Comparison of ENCODE assay signal across 8 cellular contexts in genomic region chr3:72892081-72892763, GRCh38. TPM values are rescaled to one million over a fixed set of nuclear protein-coding genes. Genes with fewer than 3 reads are reported as not detected.
DNase-seq lines count a peak whose midpoint lies in the region; ATAC-seq and TF ChIP-seq lines count a peak whose summit lies in the region.
"Had no signal": no experiment of that assay in that cellular context is flagged by ENCODE, and none has a peak within 500 bp of the region (broad histone marks: within the 10 kb centered on the region; RNA-seq: fewer than 3 reads in every experiment).

No MANE protein-coding gene starts in this region.

- H3K27me3 ChIP-seq in hepatocyte (no peaks in the 10 kb centered on the region), suprapubic skin (peaks cover 3% of the 10 kb centered on the region), spleen (replicated peaks in 1 of 7) (peaks cover 0 to 92% (median 15%) of the 10 kb centered on the region in 7 donors)

- H3K9me2 ChIP-seq in hepatocyte (replicated peaks; ENCODE audit: insufficient read depth) = no peaks in the 10 kb centered on the region

- H3K36me3 ChIP-seq in KOPT-K1 (ENCODE audit: insufficient read depth, low read length) = peaks cover 36% of the 10 kb centered on the region
- H3K36me3 ChIP-seq in hepatocyte (replicated peaks; ENCODE audit: insufficient read depth, low read depth) = no peaks in the 10 kb centered on the region
- H3K36me3 ChIP-seq in suprapubic skin = no peaks in the 10 kb centered on the region
- no peaks in the 10 kb centered on the region for H3K36me3 ChIP-seq in spleen

- peak overlapping the region; percentile 81 for H3K4me2 ChIP-seq in hepatocyte

- H3K4me3 ChIP-seq in hepatocyte = no peak overlapping the region
- no peak overlapping the region for H3K4me3 ChIP-seq in suprapubic skin
- no peak overlapping the region for H3K4me3 ChIP-seq in spleen

- TF ChIP-seq CTCF in brain (conservative IDR thresholded peaks at IDR 0.05) = no peak
- TF ChIP-seq CTCF in hepatocyte (IDR thresholded peaks at IDR 0.05; ENCODE audit: poor library complexity) = no peak
- TF ChIP-seq CTCF in suprapubic skin (IDR thresholded peaks at IDR 0.05) = no peak
- no peak for TF ChIP-seq CTCF in spleen (IDR thresholded peaks at IDR 0.05 in 8 of 11, conservative IDR thresholded peaks at IDR 0.05 in 3 of 11)

- H2AFZ ChIP-seq in hepatocyte = no peak overlapping the region

- no peak for TF ChIP-seq POLR2A in suprapubic skin (IDR thresholded peaks at IDR 0.05)
- no peak for TF ChIP-seq POLR2A in spleen (IDR thresholded peaks at IDR 0.05)

- no peak for ATAC-seq in GM21390 (IDR thresholded peaks at IDR 0.05; ENCODE audit: unreplicated experiment)
- ATAC-seq in GM19467 (IDR thresholded peaks at IDR 0.05; ENCODE audit: unreplicated experiment) = no peak

- intact Hi-C loops in spleen (cut with DNase I; ENCODE audit: low total_unique reads) = no loop called here

- H3K9me3 Mint-ChIP-seq in brain = peaks cover 0 to 4% (median 0%) of the 10 kb centered on the region in 5 experiments
- H3K9me3 Mint-ChIP-seq: immature natural killer cell had no signal

- peak overlapping the region; percentile 82 for H3K27ac ChIP-seq in KOPT-K1 (ENCODE audit: low read depth, low read length, poor library complexity, severe bottlenecking)
- H3K27ac ChIP-seq in hepatocyte = peak overlapping the region; percentile 81
- peak overlapping the region; percentile 68 for H3K27ac ChIP-seq in suprapubic skin
- no peak overlapping the region for H3K27ac ChIP-seq in spleen

- WGBS in hepatocyte (ENCODE audit: low lambda C conversion rate, missing lambda C conversion rate) = 54% methylated on average over 4 of the region's 4 CpGs
- WGBS in suprapubic skin = 49% methylated on average over 4 of the region's 4 CpGs
- WGBS in spleen, 5 donors = 37 to 56% (median 44%) methylated on average over 4 of the region's 4 CpGs

- no peaks in the 10 kb centered on the region for H4K20me1 ChIP-seq in hepatocyte (ENCODE audit: insufficient read depth, poor library complexity, severe bottlenecking)

- H3K4me3 Mint-ChIP-seq in brain = peak overlapping the region in 2 of 5 experiments; percentile 47 to 89
- H3K4me3 Mint-ChIP-seq: immature natural killer cell had no signal

- H3K79me2 ChIP-seq in hepatocyte = peaks cover 43% of the 10 kb centered on the region

- DNase-seq in hepatocyte (ENCODE audit: low spot score) = peak; percentile 55
- no peak for DNase-seq in suprapubic skin (ENCODE audit: low spot score in 2 of 2)
- no peak for DNase-seq in spleen
- DNase-seq: immature natural killer cell had no signal

- H3K4me1 ChIP-seq in hepatocyte (ENCODE audit: insufficient read depth) (peaks cover 50% of the 10 kb centered on the region), suprapubic skin (peaks cover 39% of the 10 kb centered on the region), spleen (peaks cover 5 to 19% (median 15%) of the 10 kb centered on the region in 6 donors)

- peaks cover 69% of the 10 kb centered on the region for H3K4me1 Mint-ChIP-seq in brain

- H3K27ac Mint-ChIP-seq in brain = peak overlapping the region in 3 of 5 experiments; percentile 13 to 94 (median 82)
- H3K27ac Mint-ChIP-seq: immature natural killer cell had no signal

- no peak for TF ChIP-seq EP300 in suprapubic skin (IDR thresholded peaks at IDR 0.05)

- no peaks in the 10 kb centered on the region for H3K27me3 Mint-ChIP-seq in brain

- no peaks in the 10 kb centered on the region for H3K36me3 Mint-ChIP-seq in brain
- H3K36me3 Mint-ChIP-seq: immature natural killer cell had no signal

- no peaks in the 10 kb centered on the region for H3K9me3 ChIP-seq in KOPT-K1 (ENCODE audit: insufficient read depth, low read length, poor library complexity, severe bottlenecking)
- no peaks in the 10 kb centered on the region for H3K9me3 ChIP-seq in hepatocyte (ENCODE audit: low read depth)
- H3K9me3 ChIP-seq in suprapubic skin = no peaks in the 10 kb centered on the region
- no peaks in the 10 kb centered on the region for H3K9me3 ChIP-seq in spleen

RNA-seq across cellular contexts. Expression of gene GXYLT2, which starts 4.4 kb away (rescaled TPM):
- polyA plus RNA-seq in brain (ENCODE audit: insufficient read depth, low read depth, low replicate concordance) (0.88 TPM), hepatocyte (24.9 and 27.4 TPM in 2 replicates), spleen (under 1 TPM; 0.26 to 0.35 (median 0.32) TPM)
- total RNA-seq in hepatocyte (23.6 and 35.7 TPM in 2 replicates), suprapubic skin (10 to 100 TPM in 1 of 4 donors, 1 to 10 TPM in 2, under 1 TPM in 1; 0.72 to 18.6 (median 2.1) TPM), spleen (1 to 10 TPM; 1.0 to 4.6 (median 1.1) TPM)
- polyA plus RNA-seq: immature natural killer cell had no signal

RNA-seq across cellular contexts. Expression of gene SHQ1, which starts 44.0 kb away (rescaled TPM):
- polyA plus RNA-seq in brain (ENCODE audit: insufficient read depth, low read depth, low replicate concordance) (5.8 TPM), hepatocyte (11.1 and 14.8 TPM in 2 replicates), spleen (1 to 10 TPM; 6.7 to 8.8 (median 8.5) TPM)
- total RNA-seq in hepatocyte (16.2 and 16.8 TPM in 2 replicates), suprapubic skin (10 to 100 TPM in 3 of 4 donors, 1 to 10 TPM in 1; 8.7 to 26.1 (median 13.5) TPM), spleen (10 to 100 TPM; 14.6 to 28.6 (median 18.8) TPM)

Comparison
In these comparisons a context has a peak if more than half of its experiments do, and no peak if none do; other contexts are left out.
1. H3K27ac ChIP-seq: peak in KOPT-K1 (single experiment), hepatocyte (single experiment) and suprapubic skin (single experiment); none in spleen (0 of 8).